ENCODE assay signal across 8 cellular contexts in the genomic region with DNA sequence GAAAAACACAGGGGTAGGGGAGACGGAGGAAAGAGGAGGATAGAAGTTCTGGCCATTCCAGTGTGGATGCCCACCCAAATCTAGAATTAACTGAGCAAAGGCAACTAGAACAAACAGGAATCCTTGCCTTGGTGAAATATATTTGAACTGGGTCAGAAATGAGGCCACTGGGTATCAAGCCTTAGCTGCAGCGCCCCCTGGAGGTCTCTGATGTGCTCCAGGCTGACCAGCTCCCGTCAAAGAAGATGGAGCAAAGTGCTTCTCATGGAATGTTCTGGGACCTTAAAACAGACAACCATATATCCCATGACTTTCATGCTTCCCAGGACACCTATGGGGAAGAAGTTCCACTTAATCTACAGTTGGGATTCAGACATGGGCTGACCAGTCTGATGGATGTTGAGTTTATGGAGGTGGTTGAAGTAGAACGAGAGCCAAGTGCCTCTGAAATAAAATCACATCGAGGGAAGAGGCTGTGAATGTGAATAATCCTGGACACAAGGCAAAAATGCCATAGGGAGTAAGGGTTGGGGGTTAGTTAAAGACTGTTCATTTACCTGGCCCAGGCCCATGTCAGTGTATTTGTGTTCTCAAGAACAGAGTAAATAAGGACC. TPM values are rescaled to one million over a fixed set of nuclear protein-coding genes. Genes with fewer than 3 reads are reported as not detected.
A peak's percentile ranks its signal among the peaks of the same experiment; 100 is the strongest.
DNase-seq lines count a peak whose midpoint lies in the region; ATAC-seq, FAIRE-seq and TF ChIP-seq lines count a peak whose summit lies in the region.

No MANE protein-coding gene starts in this region.

- H3K4me3 ChIP-seq in AG04449 (ENCODE audit: low read depth, low read length) (no peak overlapping the region), heart left ventricle (no peak overlapping the region), smooth muscle cell (no peak overlapping the region)

- H3K27me3 ChIP-seq in heart left ventricle = peaks cover 0 to 20% (median 0%) of the 10 kb centered on the region in 9 donors
- peaks cover 11% of the 10 kb centered on the region for H3K27me3 ChIP-seq in smooth muscle cell (ENCODE audit: low read depth)

- no peaks in the 10 kb centered on the region for H4K20me1 ChIP-seq in smooth muscle cell (ENCODE audit: low read depth)

- peak; percentile 49 for TF ChIP-seq CTCF in AG04449 (IDR thresholded peaks at IDR 0.05; ENCODE audit: insufficient read depth, low read length, missing control alignments)
- peak; percentile 46 to 79 (median 66) for TF ChIP-seq CTCF in heart left ventricle (IDR thresholded peaks at IDR 0.05)
- TF ChIP-seq CTCF in smooth muscle cell (IDR thresholded peaks at IDR 0.05; ENCODE audit: borderline replicate concordance, insufficient read depth, poor library complexity, severe bottlenecking) = peak; percentile 67

- no peaks in the 10 kb centered on the region for H3K79me2 ChIP-seq in smooth muscle cell (ENCODE audit: low read depth)

- no peak overlapping the region for H3K27ac ChIP-seq in heart left ventricle
- H3K27ac ChIP-seq in smooth muscle cell (ENCODE audit: low read depth) = no peak overlapping the region

- no peak for FAIRE-seq in H54 (lab: Jason Lieb, UNC)

- no peak overlapping the region for H2AFZ ChIP-seq in smooth muscle cell (ENCODE audit: low read depth)

- H3K36me3 ChIP-seq in heart left ventricle = no peaks in the 10 kb centered on the region
- H3K36me3 ChIP-seq in smooth muscle cell (ENCODE audit: low read depth) = no peaks in the 10 kb centered on the region

- H3K4me1 ChIP-seq in heart left ventricle (no peaks in the 10 kb centered on the region), smooth muscle cell (ENCODE audit: low read depth) (no peaks in the 10 kb centered on the region)

- H3F3A ChIP-seq in smooth muscle cell (ENCODE audit: low read depth) = no peaks in the 10 kb centered on the region

- no peak for TF ChIP-seq POLR2A in H54 (IDR thresholded peaks at IDR 0.05; ENCODE audit: low read depth, low read length)
- TF ChIP-seq POLR2A in heart left ventricle (IDR thresholded peaks at IDR 0.05) = no peak

- DNase-seq in AG04449 (ENCODE audit: low read depth, low spot score) (no peak), H54 (ENCODE audit: insufficient read length, low spot score) (peak; percentile 41), SK-MEL-5 (ENCODE audit: low read depth, low spot score) (peak; percentile 78), heart left ventricle (peak; percentile 47 to 88 (median 67)), smooth muscle cell (lab: John Stamatoyannopoulos, UW; ENCODE audit: unreplicated experiment) (no peak)
- peak; percentile 65 for DNase-seq in activated naive CD4-positive, alpha-beta T cell treated with Interleukin-2 at 50 U/mL for 16 hours

- H3K9me3 ChIP-seq in heart left ventricle (peaks cover 0 to 14% (median 3%) of the 10 kb centered on the region in 12 donors), smooth muscle cell (replicated peaks; ENCODE audit: low read depth) (no peaks in the 10 kb centered on the region)

- 44 to 65% (median 53%) methylated on average over 5 of the region's 5 CpGs for WGBS in heart left ventricle, 4 donors
- WGBS in smooth muscle cell (ENCODE audit: low lambda C conversion rate) = 44% methylated on average over 5 of the region's 5 CpGs

- H3K4me2 ChIP-seq in smooth muscle cell = no peak overlapping the region

- ATAC-seq in heart left ventricle (peak in 2 of 4 donors; percentile 34 to 63), GM21390 (IDR thresholded peaks at IDR 0.05; ENCODE audit: unreplicated experiment) (no peak), HG03439 (IDR thresholded peaks at IDR 0.05; ENCODE audit: unreplicated experiment) (no peak)

- in situ Hi-C loops in SK-MEL-5 (cut with HindIII; ENCODE audit: low pct_unique_long_range_greater_than_20kb, low sequenced_read_pairs) = no loop called here

- intact Hi-C loops in heart left ventricle (cut with DNase I) = no loop called here

- H3K9ac ChIP-seq in smooth muscle cell (ENCODE audit: low read depth) = no peak overlapping the region

- POLR2A ChIA-PET in AG04449 (lab: Yijun Ruan, JAX) = interaction anchor here (0.5 kb wide), 1 partner anchor 183 kb away, joined by 4 read pairs; no protein-coding TSS in a partner anchor

- CTCF ChIA-PET in AG04449 (lab: Yijun Ruan, JAX) = interaction anchor here (0.9 to 3.8 kb wide), 11 partner anchors 9 to 192 kb away, joined by 3 to 25 read pairs (median 6); no protein-coding TSS in a partner anchor

RNA-seq across cellular contexts. Expression of gene HLA-DPB1, which starts 50.4 kb away (rescaled TPM):
- 1.7 and 3.5 TPM in 2 replicates for total RNA-seq in SK-MEL-5 (2014; rRNA removed; shearing (Covaris generic))
- 4.2 and 6.6 TPM in 2 replicates for polyA plus RNA-seq in SK-MEL-5 (2015; cell fraction: cytosol; rRNA removed)
- 3.8 and 4.7 TPM in 2 replicates for polyA plus RNA-seq in SK-MEL-5 (2015; cell fraction: nucleus; rRNA removed)
- total RNA-seq in heart left ventricle = 100 to 1,000 TPM in 2 of 9 donors, 10 to 100 TPM in 7; 16.6 to 346 (median 30.7) TPM
- polyA plus RNA-seq in heart left ventricle = 10 to 100 TPM; 25.0 to 30.1 TPM
- total RNA-seq in smooth muscle cell = 10.8 and 14.8 TPM in 2 replicates
- 19.4 and 20.3 TPM in 2 replicates for polyA plus RNA-seq in smooth muscle cell

RNA-seq across cellular contexts. Expression of gene HLA-DPA1, which starts 52.8 kb away (rescaled TPM):
- total RNA-seq in SK-MEL-5 (2014; rRNA removed; shearing (Covaris generic)) = 7.1 and 8.7 TPM in 2 replicates
- polyA plus RNA-seq in SK-MEL-5 (2015; cell fraction: cytosol; rRNA removed) = 28.7 and 38.0 TPM in 2 replicates
- polyA plus RNA-seq in SK-MEL-5 (2015; cell fraction: nucleus; rRNA removed) = 12.5 and 14.2 TPM in 2 replicates
- total RNA-seq in heart left ventricle = 100 to 1,000 TPM in 2 of 9 donors, 10 to 100 TPM in 7; 18.6 to 438 (median 51.0) TPM
- polyA plus RNA-seq in heart left ventricle = 10 to 100 TPM; 18.2 to 23.5 TPM
- 1.1 and 1.6 TPM in 2 replicates for total RNA-seq in smooth muscle cell
- 1.1 and 1.3 TPM in 2 replicates for polyA plus RNA-seq in smooth muscle cell

Comparison
In these comparisons a context has a peak if more than half of its experiments do, and no peak if none do; other contexts are left out.
1. DNase-seq: peak in H54 (single experiment), SK-MEL-5 (single experiment), activated naive CD4-positive, alpha-beta T cell treated with Interleukin-2 at 50 U/mL for 16 hours (single experiment) and heart left ventricle (5 of 5); none in AG04449 (single experiment) and smooth muscle cell (single experiment).
2. Peak in every context shown above with its lines, with median percentiles within 50 percentile points of each other: CTCF ChIP-seq.